1 cellular context compared by ENCODE assay signal in genomic region chr2:37918742-37919186, GRCh38.
TF ChIP-seq lines count a peak whose summit lies in the region.

No MANE protein-coding gene starts in this region.

TF ChIP-seq in HepG2, 621 proteins besides CTCF, POLR2A, EP300 and RAD21 (continued from another document and continues in another):
- TF ChIP-seq TFE3 (CRISPR knock-in tag; IDR thresholded peaks at IDR 0.05), result peak; percentile 75
- peak; percentile 82 for TF ChIP-seq HNF1A (IDR thresholded peaks at IDR 0.05; ENCODE audit: low read depth)
- TF ChIP-seq HNF1A (CRISPR knock-in tag; IDR thresholded peaks at IDR 0.05; ENCODE audit: borderline replicate concordance), result peak; percentile 82; the same call in 1 of the 2 replicates
- TF ChIP-seq SP2 (CRISPR knock-in tag; IDR thresholded peaks at IDR 0.05), result no peak
- TF ChIP-seq ZNF468 (CRISPR knock-in tag; IDR thresholded peaks at IDR 0.05), result no peak
- TF ChIP-seq BRCA1 (CRISPR knock-in tag; IDR thresholded peaks at IDR 0.05), result no peak
- no peak for TF ChIP-seq ZNF30 (CRISPR knock-in tag; IDR thresholded peaks at IDR 0.05)
- TF ChIP-seq NR2F1 (CRISPR knock-in tag; IDR thresholded peaks at IDR 0.05), result peak; percentile 90 to 95
- peak; percentile 83; the same call in 1 of the 2 replicates for TF ChIP-seq GATA4 (IDR thresholded peaks at IDR 0.05; ENCODE audit: borderline replicate concordance, low read depth)
- TF ChIP-seq ZNF547 (CRISPR knock-in tag; IDR thresholded peaks at IDR 0.05), result no peak
- TF ChIP-seq HMG20A (CRISPR knock-in tag; IDR thresholded peaks at IDR 0.05; ENCODE audit: borderline replicate concordance), result peak; percentile 100
- TF ChIP-seq ZNF335 (CRISPR knock-in tag; IDR thresholded peaks at IDR 0.05), result 0 out of 2 replicates have a peak, but pooled peaks have one; percentile 55
- TF ChIP-seq NR2F6 (IDR thresholded peaks at IDR 0.05), result peak; percentile 97
- TF ChIP-seq NR2F6 (CRISPR knock-in tag; IDR thresholded peaks at IDR 0.05), result peak; percentile 96
- TF ChIP-seq NCOA1 (CRISPR knock-in tag; IDR thresholded peaks at IDR 0.05), result peak; percentile 62; the same call in 1 of the 2 replicates
- TF ChIP-seq GABPA (IDR thresholded peaks at IDR 0.05; ENCODE audit: low read depth, low read length), result no peak
- TF ChIP-seq GABPA (CRISPR knock-in tag; IDR thresholded peaks at IDR 0.05; ENCODE audit: low read depth), result peak; percentile 69
- peak; percentile 85; the same call in 1 of the 2 replicates for TF ChIP-seq ZFP1 (CRISPR knock-in tag; IDR thresholded peaks at IDR 0.05)
- no peak for TF ChIP-seq ZNF441 (CRISPR knock-in tag; IDR thresholded peaks at IDR 0.05; ENCODE audit: borderline replicate concordance)
- TF ChIP-seq DDIT3 (CRISPR knock-in tag; IDR thresholded peaks at IDR 0.05), result 0 out of 2 replicates have a peak, but pooled peaks have one; percentile 22
- no peak for TF ChIP-seq ZFP62 (CRISPR knock-in tag; IDR thresholded peaks at IDR 0.05)
- peak; percentile 83 for TF ChIP-seq RARA (CRISPR knock-in tag; IDR thresholded peaks at IDR 0.05)
- TF ChIP-seq SRSF1 (optimal IDR thresholded peaks at IDR 0.05; ENCODE audit: low read depth, low read length), result no peak
- TF ChIP-seq MEIS1 (CRISPR knock-in tag; IDR thresholded peaks at IDR 0.05; ENCODE audit: borderline replicate concordance), result no peak
- TF ChIP-seq HDAC1 (CRISPR knock-in tag; IDR thresholded peaks at IDR 0.05), result peak; percentile 84
- TF ChIP-seq ZNF264 (CRISPR knock-in tag; IDR thresholded peaks at IDR 0.05), result peak; percentile 89
- TF ChIP-seq ZNF337 (CRISPR knock-in tag; IDR thresholded peaks at IDR 0.05; ENCODE audit: borderline replicate concordance, low read depth), result 0 out of 2 replicates have a peak, but pooled peaks have one; percentile 24
- TF ChIP-seq ZNF614 (CRISPR knock-in tag; IDR thresholded peaks at IDR 0.05; ENCODE audit: borderline replicate concordance), result peak; percentile 54; the same call in 1 of the 2 replicates
- TF ChIP-seq ADNP (CRISPR knock-in tag; IDR thresholded peaks at IDR 0.05), result no peak
- TF ChIP-seq ZNF362 (CRISPR knock-in tag; IDR thresholded peaks at IDR 0.05; ENCODE audit: borderline replicate concordance), result no peak; the same call in 1 of the 2 replicates
- TF ChIP-seq ZNF564 (CRISPR knock-in tag; IDR thresholded peaks at IDR 0.05), result 0 out of 2 replicates have a peak, but pooled peaks have one; percentile 32
- TF ChIP-seq CREM (IDR thresholded peaks at IDR 0.05), result peak; percentile 92
- TF ChIP-seq CREM (CRISPR knock-in tag; IDR thresholded peaks at IDR 0.05), result no peak
- peak; percentile 76 for TF ChIP-seq PHF5A (CRISPR knock-in tag; IDR thresholded peaks at IDR 0.05; ENCODE audit: low read depth, unreplicated experiment)
- TF ChIP-seq ZNF710 (CRISPR knock-in tag; IDR thresholded peaks at IDR 0.05; ENCODE audit: borderline replicate concordance), result peak; percentile 86; the same call in 1 of the 2 replicates
- TF ChIP-seq HOXA3 (CRISPR knock-in tag; IDR thresholded peaks at IDR 0.05), result peak; percentile 55; the same call in 1 of the 2 replicates
- no peak for TF ChIP-seq ZFP36L1 (CRISPR knock-in tag; IDR thresholded peaks at IDR 0.05)
- TF ChIP-seq PREB (CRISPR knock-in tag; IDR thresholded peaks at IDR 0.05), result no peak
- TF ChIP-seq ZBTB33 (CRISPR knock-in tag; IDR thresholded peaks at IDR 0.05), result 0 out of 2 replicates have a peak, but pooled peaks have one; percentile 51
- TF ChIP-seq ZNF512B (CRISPR knock-in tag; IDR thresholded peaks at IDR 0.05; ENCODE audit: borderline replicate concordance), result peak; percentile 89; the same call in 1 of the 2 replicates
- TF ChIP-seq TBX2 (CRISPR knock-in tag; IDR thresholded peaks at IDR 0.05; ENCODE audit: borderline replicate concordance), result peak; percentile 97
- peak; percentile 88 for TF ChIP-seq PRDM10 (CRISPR knock-in tag; IDR thresholded peaks at IDR 0.05; ENCODE audit: low read depth)
- TF ChIP-seq ZNF24 (IDR thresholded peaks at IDR 0.05), result peak; percentile 74
- no peak for TF ChIP-seq NR3C1 (CRISPR knock-in tag; IDR thresholded peaks at IDR 0.05)
- TF ChIP-seq CREB1 (IDR thresholded peaks at IDR 0.05), result no peak
- TF ChIP-seq CREB1 (CRISPR knock-in tag; IDR thresholded peaks at IDR 0.05), result peak; percentile 80
- peak; percentile 85 for TF ChIP-seq ZBTB7B (CRISPR knock-in tag; IDR thresholded peaks at IDR 0.05)
